In genomic region chr18:62979172-62979571, GRCh38 we compare ENCODE assay signal across 10 cellular contexts.
DNase-seq lines count a peak whose midpoint lies in the region; ATAC-seq and TF ChIP-seq lines count a peak whose summit lies in the region.
"Had no signal": no experiment of that assay in that cellular context is flagged by ENCODE, and none has a peak within 500 bp of the region (broad histone marks: within the 10 kb centered on the region; RNA-seq: fewer than 3 reads in every experiment).

No MANE protein-coding gene starts in this region.

- no peaks in the 10 kb centered on the region for H3K9me3 Mint-ChIP-seq in activated CD8-positive, alpha-beta memory T cell treated with anti-CD3 and anti-CD28 coated beads, Interleukin-2, amount 10 ng/mL, durations not matched to agents 7 days and 5 days (ENCODE audit: low read depth)

- H3K36me3 Mint-ChIP-seq in activated CD8-positive, alpha-beta memory T cell treated with anti-CD3 and anti-CD28 coated beads, Interleukin-2, amount 10 ng/mL, durations not matched to agents 7 days and 5 days, result peaks cover 3% of the 10 kb centered on the region

- peaks cover 33% of the 10 kb centered on the region for H3K36me3 ChIP-seq in left ventricle myocardium inferior

- H3K4me1 Mint-ChIP-seq in activated CD8-positive, alpha-beta memory T cell treated with anti-CD3 and anti-CD28 coated beads, Interleukin-2, amount 10 ng/mL, durations not matched to agents 7 days and 5 days, result peaks cover 6% of the 10 kb centered on the region

- H3K4me1 ChIP-seq in left ventricle myocardium inferior (peaks cover 16% of the 10 kb centered on the region), right cardiac atrium (ENCODE audit: control insufficient read depth, insufficient read depth, low read length) (no peaks in the 10 kb centered on the region)

- H3K27me3 ChIP-seq in left ventricle myocardium inferior (ENCODE audit: low read depth) (no peaks in the 10 kb centered on the region), right cardiac atrium (ENCODE audit: control insufficient read depth, insufficient read depth) (no peaks in the 10 kb centered on the region)

- 82% methylated on average over 13 of the region's 13 CpGs for WGBS in right cardiac atrium

- TF ChIP-seq CTCF in left ventricle myocardium inferior (IDR thresholded peaks at IDR 0.05; ENCODE audit: borderline replicate concordance) (no peak), RWPE1 (conservative IDR thresholded peaks at IDR 0.05; ENCODE audit: low read depth) (no peak)

- ATAC-seq in left cardiac atrium (no peak), right cardiac atrium (no peak), GM21737 (IDR thresholded peaks at IDR 0.05; ENCODE audit: unreplicated experiment) (no peak)
- ATAC-seq in activated CD8-positive, alpha-beta memory T cell treated with anti-CD3 and anti-CD28 coated beads, Interleukin-2, amount 10 ng/mL, durations not matched to agents 7 days and 5 days, result no peak

- CTCF ChIA-PET in RWPE1 (lab: Yijun Ruan, JAX), result interaction anchor here (0.6 kb wide), 1 partner anchor 21 kb away, joined by 3 read pairs; no protein-coding TSS in a partner anchor
- CTCF ChIA-PET in activated CD8-positive, alpha-beta memory T cell treated with anti-CD3 and anti-CD28 coated beads, Interleukin-2, amount 10 ng/mL, durations not matched to agents 7 days and 5 days (lab: Charles Lee), result interaction anchor here (5.8 kb wide), 1 partner anchor 263 kb away, joined by 58 read pairs; the partner anchor contains the start of gene PHLPP1

- POLR2A ChIA-PET in RWPE1 (lab: Yijun Ruan, JAX; ENCODE audit: low non-redundant PET), result no interaction called here

- H3K4me3 ChIP-seq in left ventricle myocardium inferior (no peak overlapping the region), right cardiac atrium (ENCODE audit: low read length) (no peak overlapping the region)

- no peaks in the 10 kb centered on the region for H3K9me3 ChIP-seq in left ventricle myocardium inferior (replicated peaks)
- H3K9me3 ChIP-seq in right cardiac atrium (ENCODE audit: control insufficient read depth, low read length), result no peaks in the 10 kb centered on the region

- DNase-seq in left cardiac atrium, result peak; percentile 37
- DNase-seq in left ventricle myocardium inferior, result no peak
- DNase-seq in RWPE1 (ENCODE audit: low spot score), result peak; percentile 14
- peak in 2 of 3 donors; percentile 52 to 73 for DNase-seq in right cardiac atrium
- peak; percentile 65 for DNase-seq in ureter (ENCODE audit: low spot score)
- no peak for DNase-seq in activated CD8-positive, alpha-beta memory T cell treated with anti-CD3 and anti-CD28 coated beads, Interleukin-2, amount 10 ng/mL, durations not matched to agents 7 days and 5 days
- DNase-seq in HK-2 (ENCODE audit: unreplicated experiment), result no peak
- DNase-seq: activated CD4-positive, alpha-beta T cell treated with anti-CD3 and anti-CD28 coated beads for 1 hour had no signal

- H3K27me3 Mint-ChIP-seq in activated CD8-positive, alpha-beta memory T cell treated with anti-CD3 and anti-CD28 coated beads, Interleukin-2, amount 10 ng/mL, durations not matched to agents 7 days and 5 days, result no peaks in the 10 kb centered on the region

- no peak overlapping the region for H3K27ac Mint-ChIP-seq in activated CD8-positive, alpha-beta memory T cell treated with anti-CD3 and anti-CD28 coated beads, Interleukin-2, amount 10 ng/mL, durations not matched to agents 7 days and 5 days

- H3K27ac ChIP-seq in left ventricle myocardium inferior (replicated peaks) (no peak overlapping the region), RWPE1 (no peak overlapping the region), right cardiac atrium (ENCODE audit: low read length) (no peak overlapping the region)
- H3K27ac ChIP-seq: C4-2B had no signal

- intact Hi-C loops in left cardiac atrium (cut with DNase I) (no loop called here), left ventricle myocardium inferior (cut with micrococcal nuclease) (no loop called here), right cardiac atrium (cut with DNase I) (loop anchor here in 1 of 4 donors (5.0 kb wide), 1 partner anchor 392 kb away; no protein-coding TSS in a partner anchor)

- no peak overlapping the region for H3K4me3 Mint-ChIP-seq in activated CD8-positive, alpha-beta memory T cell treated with anti-CD3 and anti-CD28 coated beads, Interleukin-2, amount 10 ng/mL, durations not matched to agents 7 days and 5 days

Comparison
In these comparisons a context has a peak if more than half of its experiments do, and no peak if none do; other contexts are left out.
1. DNase-seq: peak in left cardiac atrium (single experiment), RWPE1 (single experiment), right cardiac atrium (2 of 3) and ureter (single experiment); none in left ventricle myocardium inferior (single experiment), activated CD8-positive, alpha-beta memory T cell treated with anti-CD3 and anti-CD28 coated beads, Interleukin-2, amount 10 ng/mL, durations not matched to agents 7 days and 5 days (single experiment) and HK-2 (single experiment).